8 cellular contexts compared by ENCODE assay signal in genomic region chr20:28602401-28603217, GRCh38.
A peak's percentile ranks its signal among the peaks of the same experiment; 100 is the strongest.
DNase-seq lines count a peak whose midpoint lies in the region; ATAC-seq and TF ChIP-seq lines count a peak whose summit lies in the region.
"Not testable (repeated sequence)": the region's sequence is repeated elsewhere in the genome, so short reads cannot be mapped to it uniquely, and the experiment has no call there.

No MANE protein-coding gene starts in this region.

- H3K4me3 ChIP-seq in kidney epithelial cell (ENCODE audit: low read depth, low read length): peak overlapping the region; percentile 64
- H3K4me3 ChIP-seq in spleen: peak overlapping the region; percentile 38 to 71 (median 62)
- H3K4me3 ChIP-seq in aorta (ENCODE audit: low read length in 2 of 2): peak overlapping the region in 1 of 2 donors; percentile 12

- TF ChIP-seq CTCF in kidney epithelial cell (IDR thresholded peaks at IDR 0.05; ENCODE audit: insufficient read depth, low read length, poor library complexity, severe bottlenecking): peak; percentile 71
- TF ChIP-seq CTCF in spleen (IDR thresholded peaks at IDR 0.05 in 8 of 11, conservative IDR thresholded peaks at IDR 0.05 in 3 of 11): peak in 10 of 11 experiments; percentile 41 to 80 (median 62)

- H3K4me1 ChIP-seq in spleen: peaks cover 0 to 18% (median 6%) of the 10 kb centered on the region in 6 donors
- not testable (repeated sequence) for H3K4me1 ChIP-seq in aorta (ENCODE audit: control insufficient read depth in 1 of 2, insufficient read depth in 2 of 2, low read length in 2 of 2)

- DNase-seq in M059J (ENCODE audit: low read depth): peak; percentile 75
- DNase-seq in activated T-cell treated with anti-CD3 and anti-CD28 coated beads for 1 hour (ENCODE audit: low read depth): peak; percentile 55
- DNase-seq in effector CD4-positive, alpha-beta T cell: peak; percentile 46
- peak; percentile 57 for DNase-seq in kidney epithelial cell (ENCODE audit: low read depth)
- DNase-seq in spleen: peak; percentile 94
- peak; percentile 88 to 89 for DNase-seq in aorta

- not testable (repeated sequence) for H3K27me3 ChIP-seq in kidney epithelial cell (ENCODE audit: control insufficient read depth, insufficient read depth, low read length); spleen (replicated peaks in 1 of 7); aorta (ENCODE audit: control insufficient read depth in 1 of 2, insufficient read depth in 2 of 2, low read length in 1 of 2)

- H3K27ac ChIP-seq in spleen (peak overlapping the region; percentile 43 to 87 (median 84)), aorta (ENCODE audit: low read depth in 1 of 2, low read length in 2 of 2) (peak overlapping the region in 1 of 2 donors; percentile 25)

- peaks cover 0 to 34% (median 0%) of the 10 kb centered on the region in 8 donors for H3K9me3 ChIP-seq in spleen
- H3K9me3 ChIP-seq in aorta (ENCODE audit: control insufficient read depth, low read length): not testable (repeated sequence)

- WGBS in spleen, 5 donors: 1 to 21% (median 6%) methylated on average over 52 to 71 of the region's 71 CpGs
- WGBS in aorta, 2 donors: 4 to 8% methylated on average over 69 to 71 of the region's 71 CpGs

- H3K36me3 ChIP-seq in kidney epithelial cell (ENCODE audit: control insufficient read depth, insufficient read depth, low read length); spleen; aorta (ENCODE audit: control insufficient read depth in 1 of 2, insufficient read depth in 2 of 2, low read length in 1 of 2): not testable (repeated sequence)

- not testable (repeated sequence) for TF ChIP-seq POLR2A in GM18505 (IDR thresholded peaks at IDR 0.05; ENCODE audit: borderline replicate concordance, extremely low read depth, insufficient read depth, insufficient read length); spleen (IDR thresholded peaks at IDR 0.05)

- intact Hi-C loops in spleen (cut with DNase I; ENCODE audit: low total_unique reads); aorta (cut with DNase I): not testable (repeated sequence)

- ATAC-seq in GM18505 (IDR thresholded peaks at IDR 0.05; ENCODE audit: unreplicated experiment): peak; percentile 96
- peak; percentile 98 for ATAC-seq in HG02623 (IDR thresholded peaks at IDR 0.05; ENCODE audit: unreplicated experiment)
- peak; percentile 92 for ATAC-seq in aorta (ENCODE audit: low FRiP score)
